ENCODE assay signal across 9 cellular contexts in genomic region chr19:658916-659839, GRCh38. TPM values are rescaled to one million over a fixed set of nuclear protein-coding genes. Genes with fewer than 3 reads are reported as not detected.
DNase-seq lines count a peak whose midpoint lies in the region; ATAC-seq and TF ChIP-seq lines count a peak whose summit lies in the region.
"Had no signal": no experiment of that assay in that cellular context is flagged by ENCODE, and none has a peak within 500 bp of the region (broad histone marks: within the 10 kb centered on the region; RNA-seq: fewer than 3 reads in every experiment).

No MANE protein-coding gene starts in this region.

- TF ChIP-seq CTCF in CD4-positive, alpha-beta T cell (IDR thresholded peaks at IDR 0.05), result no peak
- TF ChIP-seq CTCF in colonic mucosa (IDR thresholded peaks at IDR 0.05), result no peak
- no peak for TF ChIP-seq CTCF in natural killer cell (IDR thresholded peaks at IDR 0.05)

- intact Hi-C loops in CD4-positive, alpha-beta T cell (cut with DNase I, micrococcal nuclease), result no loop called here
- intact Hi-C loops in colonic mucosa (cut with DNase I) (no loop called here), natural killer cell (cut with micrococcal nuclease) (no loop called here)

- no peaks in the 10 kb centered on the region for H3K27me3 ChIP-seq in CD4-positive, alpha-beta T cell (ENCODE audit: control insufficient read depth, insufficient read depth, low read length)
- H3K27me3 ChIP-seq in colonic mucosa, result no peaks in the 10 kb centered on the region

- peak overlapping the region in 1 of 2 donors; percentile 35 for H3K9ac ChIP-seq in colonic mucosa (ENCODE audit: low read depth in 2 of 2, low read length in 2 of 2)

- H3K27me3 Mint-ChIP-seq in CD4-positive, alpha-beta T cell, result no peaks in the 10 kb centered on the region
- H3K27me3 Mint-ChIP-seq in T-helper 2 cell treated with Interferon-gamma antibody and Interleukin-4, amounts not matched to agents 5 μg/mL and 100 μg/mL, for 36 hours (ENCODE audit: low read depth), result no peaks in the 10 kb centered on the region
- H3K27me3 Mint-ChIP-seq in natural killer cell (ENCODE audit: low read depth in 2 of 2), result no peaks in the 10 kb centered on the region

- peak overlapping the region; percentile 97 for H3K4me3 Mint-ChIP-seq in CD4-positive, alpha-beta T cell
- H3K4me3 Mint-ChIP-seq in T-helper 2 cell treated with Interferon-gamma antibody and Interleukin-4, amounts not matched to agents 5 μg/mL and 100 μg/mL, for 36 hours, result peak overlapping the region; percentile 95
- peak overlapping the region; percentile 96 for H3K4me3 Mint-ChIP-seq in natural killer cell

- H3K36me3 Mint-ChIP-seq in CD4-positive, alpha-beta T cell (ENCODE audit: low read depth), result peaks cover 50% of the 10 kb centered on the region
- H3K36me3 Mint-ChIP-seq in T-helper 2 cell treated with Interferon-gamma antibody and Interleukin-4, amounts not matched to agents 5 μg/mL and 100 μg/mL, for 36 hours (ENCODE audit: low read depth), result peaks cover 30% of the 10 kb centered on the region
- no peaks in the 10 kb centered on the region for H3K36me3 Mint-ChIP-seq in natural killer cell

- no peaks in the 10 kb centered on the region for H3K9me3 Mint-ChIP-seq in CD4-positive, alpha-beta T cell
- H3K9me3 Mint-ChIP-seq in T-helper 2 cell treated with Interferon-gamma antibody and Interleukin-4, amounts not matched to agents 5 μg/mL and 100 μg/mL, for 36 hours, result no peaks in the 10 kb centered on the region
- no peaks in the 10 kb centered on the region for H3K9me3 Mint-ChIP-seq in natural killer cell

- H3K9me3 ChIP-seq in CD4-positive, alpha-beta T cell (ENCODE audit: control insufficient read depth, low read length), result no peaks in the 10 kb centered on the region
- no peaks in the 10 kb centered on the region for H3K9me3 ChIP-seq in colonic mucosa

- CTCF ChIA-PET in CD4-positive, alpha-beta T cell (lab: Charles Lee), result interaction anchor here (1.4 to 2.3 kb wide), 2 partner anchors 18 to 21 kb away, joined by 6 to 17 read pairs; no protein-coding TSS in a partner anchor

- peak overlapping the region; percentile 100 for H3K4me3 ChIP-seq in colonic mucosa
- H3K4me3 ChIP-seq: PC-9 had no signal

- peaks cover 6% of the 10 kb centered on the region for H3K36me3 ChIP-seq in colonic mucosa

- peak overlapping the region; percentile 97 for H3K27ac ChIP-seq in CD4-positive, alpha-beta T cell (ENCODE audit: low read depth, low read length)
- no peak overlapping the region for H3K27ac ChIP-seq in colonic mucosa
- H3K27ac ChIP-seq: PC-9 had no signal

- peaks cover 28% of the 10 kb centered on the region for H3K4me1 ChIP-seq in colonic mucosa

- peaks cover 57% of the 10 kb centered on the region for H3K4me1 Mint-ChIP-seq in CD4-positive, alpha-beta T cell (ENCODE audit: low read depth)
- peaks cover 14% of the 10 kb centered on the region for H3K4me1 Mint-ChIP-seq in T-helper 2 cell treated with Interferon-gamma antibody and Interleukin-4, amounts not matched to agents 5 μg/mL and 100 μg/mL, for 36 hours (ENCODE audit: low read depth)
- peaks cover 59 to 77% of the 10 kb centered on the region in 2 donors for H3K4me1 Mint-ChIP-seq in natural killer cell

- peak; percentile 12 for ATAC-seq in CD4-positive, alpha-beta T cell (ENCODE audit: poor library complexity)
- ATAC-seq in natural killer cell (peak; percentile 59 to 76 (median 65)), HG02840 (IDR thresholded peaks at IDR 0.05; ENCODE audit: low FRiP score, unreplicated experiment) (no peak), HG02588 (IDR thresholded peaks at IDR 0.05; ENCODE audit: unreplicated experiment) (no peak)

- DNase-seq in CD4-positive, alpha-beta T cell, result peak in 7 of 10 experiments; percentile 23 to 70 (median 47)
- DNase-seq in T-helper 2 cell treated with Interferon-gamma antibody and Interleukin-4, amounts not matched to agents 5 μg/mL and 100 μg/mL, for 36 hours (ENCODE audit: low spot score), result no peak
- no peak for DNase-seq in colonic mucosa
- DNase-seq in natural killer cell, result peak; percentile 75
- no peak for DNase-seq in NOMO-1 treated with DMSO at 0.1 percent for 48 hours (lab: John Stamatoyannopoulos, UW; ENCODE audit: unreplicated experiment)
- no peak for DNase-seq in Ammon's horn (ENCODE audit: low spot score)
- DNase-seq: PC-9 had no signal

- POLR2A ChIA-PET in CD4-positive, alpha-beta T cell (lab: Charles Lee), result interaction anchor here (2.7 kb wide), 1 partner anchor 19 kb away, joined by 7 read pairs; the partner anchor contains the start of gene FGF22

- H3K27ac Mint-ChIP-seq in CD4-positive, alpha-beta T cell, result peak overlapping the region; percentile 97
- H3K27ac Mint-ChIP-seq in T-helper 2 cell treated with Interferon-gamma antibody and Interleukin-4, amounts not matched to agents 5 μg/mL and 100 μg/mL, for 36 hours, result no peak overlapping the region
- peak overlapping the region; percentile 98 for H3K27ac Mint-ChIP-seq in natural killer cell

RNA-seq across cellular contexts. Expression of gene RNF126, which starts 3.8 kb away (rescaled TPM):
- 100 to 1,000 TPM; 112 to 119 TPM for total RNA-seq in CD4-positive, alpha-beta T cell
- total RNA-seq in colonic mucosa (10 to 100 TPM; 54.6 to 74.7 TPM), natural killer cell (100 to 1,000 TPM; 119 to 149 (median 146) TPM)

RNA-seq across cellular contexts. Expression of gene FSTL3, which starts 17.0 kb away (rescaled TPM):
- total RNA-seq in CD4-positive, alpha-beta T cell, result 1 to 10 TPM; 2.2 to 3.4 TPM
- total RNA-seq in colonic mucosa (10 to 100 TPM in 1 of 2 donors, 1 to 10 TPM in 1; 4.5 to 10.1 TPM), natural killer cell (1 to 10 TPM; 1.5 to 1.9 (median 1.5) TPM)

RNA-seq across cellular contexts. Expression of gene FGF22, which starts 19.5 kb away (rescaled TPM):
- total RNA-seq in CD4-positive, alpha-beta T cell, result under 1 TPM; 0.42 to 0.49 TPM
- total RNA-seq in colonic mucosa (not detected), natural killer cell (under 1 TPM; 0.31 to 0.58 (median 0.41) TPM)
- total RNA-seq: PC-9 had no signal

RNA-seq across cellular contexts. Expression of gene POLRMT, which starts 25.8 kb away (rescaled TPM):
- 10 to 100 TPM; 54.4 to 56.2 TPM for total RNA-seq in CD4-positive, alpha-beta T cell
- total RNA-seq in colonic mucosa (10 to 100 TPM; 50.2 to 77.3 TPM), natural killer cell (10 to 100 TPM; 57.2 to 58.5 (median 57.6) TPM)

RNA-seq across cellular contexts. Expression of gene PRSS57, which starts 36.1 kb away (rescaled TPM):
- not detected for total RNA-seq in CD4-positive, alpha-beta T cell
- not detected for total RNA-seq in colonic mucosa
- 10 to 100 TPM in 1 of 3 donors, 1 to 10 TPM in 2; 1.5 to 11.7 (median 4.5) TPM for total RNA-seq in natural killer cell
- total RNA-seq: PC-9 had no signal

Comparison
In these comparisons a context has a peak if more than half of its experiments do, and no peak if none do; other contexts are left out.
1. ATAC-seq: peak in CD4-positive, alpha-beta T cell (single experiment) and natural killer cell (3 of 3); none in HG02840 (single experiment) and HG02588 (single experiment).
2. DNase-seq: peak in CD4-positive, alpha-beta T cell (7 of 10) and natural killer cell (single experiment); none in T-helper 2 cell treated with Interferon-gamma antibody and Interleukin-4, amounts not matched to agents 5 μg/mL and 100 μg/mL, for 36 hours (single experiment), colonic mucosa (single experiment), NOMO-1 treated with DMSO at 0.1 percent for 48 hours (single experiment) and Ammon's horn (single experiment).
3. Peak in every context shown above with its lines, with median percentiles within 50 percentile points of each other: H3K4me3 Mint-ChIP-seq.